ENCODE assay signal across 9 cellular contexts in the genomic region with DNA sequence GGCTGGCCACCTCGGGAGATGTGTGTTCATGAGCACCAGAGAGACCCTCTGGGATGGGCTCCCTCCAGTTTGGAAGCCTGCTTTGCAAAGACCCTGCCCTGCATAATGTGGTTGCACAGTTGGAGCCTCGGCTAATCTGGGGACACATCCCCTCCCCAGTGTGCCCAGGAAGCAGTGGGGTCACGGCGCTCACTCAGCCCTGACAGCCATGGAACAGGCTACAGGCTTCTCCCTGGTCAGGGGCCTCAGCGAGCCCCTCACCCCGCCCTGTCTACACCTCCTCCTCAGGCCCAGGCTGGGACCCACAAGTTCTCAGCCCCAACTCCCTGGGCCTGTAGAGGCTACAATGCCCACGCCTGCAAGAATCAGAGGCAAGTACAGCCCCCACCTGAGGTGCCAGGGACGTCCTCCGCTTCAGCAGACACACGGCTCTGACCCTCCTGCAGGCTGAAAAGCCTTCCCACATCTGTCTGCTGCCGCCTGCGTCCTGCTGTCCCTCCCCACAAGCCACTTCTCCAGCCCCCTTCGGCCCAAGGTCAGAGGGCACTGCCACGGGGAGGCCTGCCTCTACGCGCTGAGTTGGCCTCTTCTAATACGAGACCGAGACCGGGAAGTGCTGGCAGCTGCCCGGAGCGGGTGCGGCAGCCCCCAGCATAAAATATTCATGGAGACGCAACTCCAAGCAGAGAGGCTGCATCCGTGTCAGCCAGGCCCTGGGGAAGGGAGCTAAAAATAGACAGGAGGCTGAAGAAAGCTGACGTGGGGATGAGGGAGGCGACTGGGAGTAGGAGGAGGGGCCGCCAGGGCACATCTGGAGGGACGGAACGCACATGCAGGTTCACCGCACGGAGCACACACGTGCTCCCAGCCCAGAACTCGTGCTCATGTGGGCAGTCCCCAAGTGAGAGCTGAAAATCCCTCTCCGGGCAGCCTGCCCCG. TPM values are rescaled to one million over a fixed set of nuclear protein-coding genes. Genes with fewer than 3 reads are reported as not detected.
DNase-seq lines count a peak whose midpoint lies in the region; ATAC-seq and TF ChIP-seq lines count a peak whose summit lies in the region.
"Had no signal": no experiment of that assay in that cellular context is flagged by ENCODE, and none has a peak within 500 bp of the region (broad histone marks: within the 10 kb centered on the region; RNA-seq: fewer than 3 reads in every experiment).

No MANE protein-coding gene starts in this region.

- ATAC-seq in WTC11 (no peak), psoas muscle (peak; percentile 78 to 96 (median 87)), GM18519 (IDR thresholded peaks at IDR 0.05; ENCODE audit: low FRiP score, unreplicated experiment) (no peak)
- ATAC-seq in activated CD4-positive, CD25-positive, alpha-beta regulatory T cell treated with anti-CD3 and anti-CD28 coated beads, Interleukin-2, amount 50 U/mL, for 24 hours: no peak
- ATAC-seq in natural killer cell treated with Interleukin-12 subunit alpha and Interleukin-12 subunit beta and Interleukin-15 and Interleukin-18, amount 100 ng/mL, for 72 hours: no peak

- H3K27ac Mint-ChIP-seq in WTC11: peak overlapping the region; percentile 83
- no peak overlapping the region for H3K27ac Mint-ChIP-seq in CD4-positive, alpha-beta memory T cell
- H3K27ac Mint-ChIP-seq in natural killer cell treated with Interleukin-12 subunit alpha and Interleukin-12 subunit beta and Interleukin-15 and Interleukin-18, amount 100 ng/mL, for 72 hours: no peak overlapping the region

- H3K27me3 ChIP-seq in cardiac muscle cell (no peaks in the 10 kb centered on the region), psoas muscle (ENCODE audit: insufficient read depth in 3 of 3, low read length in 2 of 3) (no peaks in the 10 kb centered on the region)
- no peaks in the 10 kb centered on the region for H3K27me3 ChIP-seq in CD4-positive, alpha-beta memory T cell (ENCODE audit: insufficient read depth, low read length)

- POLR2A ChIA-PET in WTC11 (lab: Charles Lee): interaction anchor here (0.6 to 0.7 kb wide), 3 partner anchors 30 to 195 kb away, joined by 6 to 7 read pairs (median 7); no protein-coding TSS in a partner anchor
- POLR2A ChIA-PET in CD4-positive, alpha-beta memory T cell (lab: Charles Lee; ENCODE audit: partially characterized antibody): no interaction called here

- H3K4me1 Mint-ChIP-seq in WTC11: peaks cover 24% of the 10 kb centered on the region
- H3K4me1 Mint-ChIP-seq in CD4-positive, alpha-beta memory T cell: no peaks in the 10 kb centered on the region
- peaks cover 0 to 7% of the 10 kb centered on the region in 2 donors for H3K4me1 Mint-ChIP-seq in natural killer cell treated with Interleukin-12 subunit alpha and Interleukin-12 subunit beta and Interleukin-15 and Interleukin-18, amount 100 ng/mL, for 72 hours (ENCODE audit: low read depth in 2 of 2)

- peak; percentile 86 for DNase-seq in DMS 273 treated with DMSO at 0.1 percent for 48 hours (lab: John Stamatoyannopoulos, UW)
- no peak for DNase-seq in WTC11 (ENCODE audit: low spot score)
- peak; percentile 78 to 88 for DNase-seq in cardiac muscle cell (ENCODE audit: low read depth in 1 of 2, low spot score in 1 of 2)
- peak; percentile 60 to 86 for DNase-seq in psoas muscle
- DNase-seq in CD4-positive, alpha-beta memory T cell: no peak
- no peak for DNase-seq in natural killer cell treated with Interleukin-12 subunit alpha and Interleukin-12 subunit beta and Interleukin-15 and Interleukin-18, amount 100 ng/mL, for 72 hours (ENCODE audit: low spot score)
- DNase-seq: activated T-cell treated with anti-CD3 and anti-CD28 coated beads for 4 hours had no signal

- peaks cover 34% of the 10 kb centered on the region for H3K4me1 ChIP-seq in cardiac muscle cell (ENCODE audit: low read depth)
- peaks cover 11% of the 10 kb centered on the region for H3K4me1 ChIP-seq in psoas muscle
- H3K4me1 ChIP-seq in CD4-positive, alpha-beta memory T cell (ENCODE audit: insufficient read depth, low read length): no peaks in the 10 kb centered on the region

- H3K27ac ChIP-seq in cardiac muscle cell (peak overlapping the region; percentile 96), psoas muscle (peak overlapping the region; percentile 55)
- H3K27ac ChIP-seq in CD4-positive, alpha-beta memory T cell (ENCODE audit: low read depth, low read length): no peak overlapping the region

- CTCF ChIA-PET in WTC11 (lab: Charles Lee): interaction anchor here (0.7 to 3.1 kb wide), 8 partner anchors 29 to 242 kb away, joined by 3 to 14 read pairs (median 3); no protein-coding TSS in a partner anchor
- CTCF ChIA-PET in CD4-positive, alpha-beta memory T cell (lab: Charles Lee; ENCODE audit: partially characterized antibody): interaction anchor here (0.7 kb wide), 1 partner anchor 51 kb away, joined by 5 read pairs; no protein-coding TSS in a partner anchor

- TF ChIP-seq CTCF in WTC11 (IDR thresholded peaks at IDR 0.05) (no peak), cardiac muscle cell (IDR thresholded peaks at IDR 0.05; ENCODE audit: low read depth, low read length) (no peak), psoas muscle (IDR thresholded peaks at IDR 0.05) (no peak)

- H3K27me3 Mint-ChIP-seq in WTC11 (ENCODE audit: low read depth): no peaks in the 10 kb centered on the region
- no peaks in the 10 kb centered on the region for H3K27me3 Mint-ChIP-seq in CD4-positive, alpha-beta memory T cell
- no peaks in the 10 kb centered on the region for H3K27me3 Mint-ChIP-seq in natural killer cell treated with Interleukin-12 subunit alpha and Interleukin-12 subunit beta and Interleukin-15 and Interleukin-18, amount 100 ng/mL, for 72 hours

- no peak overlapping the region for H3K4me3 Mint-ChIP-seq in WTC11
- no peak overlapping the region for H3K4me3 Mint-ChIP-seq in CD4-positive, alpha-beta memory T cell
- no peak overlapping the region for H3K4me3 Mint-ChIP-seq in natural killer cell treated with Interleukin-12 subunit alpha and Interleukin-12 subunit beta and Interleukin-15 and Interleukin-18, amount 100 ng/mL, for 72 hours

- no peaks in the 10 kb centered on the region for H3K9me3 ChIP-seq in cardiac muscle cell (ENCODE audit: low read depth)
- H3K9me3 ChIP-seq in psoas muscle: no peaks in the 10 kb centered on the region
- no peaks in the 10 kb centered on the region for H3K9me3 ChIP-seq in CD4-positive, alpha-beta memory T cell (ENCODE audit: control insufficient read depth in 1 of 2, low read length in 2 of 2)

- 31 to 33% (median 33%) methylated on average over 35 of the region's 35 CpGs for WGBS in psoas muscle, 3 donors

- no peaks in the 10 kb centered on the region for H3K9me3 Mint-ChIP-seq in WTC11
- H3K9me3 Mint-ChIP-seq in CD4-positive, alpha-beta memory T cell: no peaks in the 10 kb centered on the region
- no peaks in the 10 kb centered on the region for H3K9me3 Mint-ChIP-seq in natural killer cell treated with Interleukin-12 subunit alpha and Interleukin-12 subunit beta and Interleukin-15 and Interleukin-18, amount 100 ng/mL, for 72 hours

- H3K36me3 ChIP-seq in cardiac muscle cell (no peaks in the 10 kb centered on the region), psoas muscle (ENCODE audit: insufficient read depth in 1 of 2, low read depth in 1 of 2) (no peaks in the 10 kb centered on the region)
- H3K36me3 ChIP-seq in CD4-positive, alpha-beta memory T cell (ENCODE audit: insufficient read depth, low read length): no peaks in the 10 kb centered on the region

- H3K4me3 ChIP-seq in cardiac muscle cell (no peak overlapping the region), psoas muscle (peak overlapping the region; percentile 22)
- no peak overlapping the region for H3K4me3 ChIP-seq in CD4-positive, alpha-beta memory T cell (ENCODE audit: low read length in 2 of 2)

- H3K36me3 Mint-ChIP-seq in WTC11: no peaks in the 10 kb centered on the region
- peaks cover 0 to 7% of the 10 kb centered on the region in 2 donors for H3K36me3 Mint-ChIP-seq in CD4-positive, alpha-beta memory T cell
- no peaks in the 10 kb centered on the region for H3K36me3 Mint-ChIP-seq in natural killer cell treated with Interleukin-12 subunit alpha and Interleukin-12 subunit beta and Interleukin-15 and Interleukin-18, amount 100 ng/mL, for 72 hours

- intact Hi-C loops in psoas muscle (cut with DNase I): no loop called here
- intact Hi-C loops in CD4-positive, alpha-beta memory T cell (cut with micrococcal nuclease): no loop called here

TF ChIP-seq in WTC11, 78 proteins besides CTCF, POLR2A, EP300 and RAD21:
- 0 out of 2 replicates have a peak, but pooled peaks have one; percentile 37 for TF ChIP-seq ZNF263 (CRISPR knock-in tag; IDR thresholded peaks at IDR 0.05; ENCODE audit: low read depth)
- TF ChIP-seq CREB1 (CRISPR knock-in tag; IDR thresholded peaks at IDR 0.05): no peak

RNA-seq across cellular contexts. Expression of a gene that starts 15.2 kb away (rescaled TPM):
- total RNA-seq in WTC11 (2021) (13.4 to 14.8 TPM (median 14.6 TPM) in 3 replicates), cardiac muscle cell (22.7 and 32.7 TPM in 2 replicates), psoas muscle (1 to 10 TPM; 2.2 to 3.5 (median 2.9) TPM)
- polyA plus RNA-seq in cardiac muscle cell (21.0 and 30.3 TPM in 2 replicates), psoas muscle (1 to 10 TPM in 1 of 3 donors, under 1 TPM in 2; 0.49 to 1.6 (median 0.75) TPM)
- total RNA-seq in CD4-positive, alpha-beta memory T cell: under 1 TPM; 0.32 to 0.33 TPM
- not detected for polyA plus RNA-seq in CD4-positive, alpha-beta memory T cell
- total RNA-seq in natural killer cell treated with Interleukin-12 subunit alpha and Interleukin-12 subunit beta and Interleukin-15 and Interleukin-18, amount 100 ng/mL, for 72 hours: 1 to 10 TPM; 4.6 to 5.6 TPM

RNA-seq across cellular contexts. Expression of a gene that starts 32.1 kb away (rescaled TPM):
- total RNA-seq in WTC11 (2021) (74.7 to 78.7 TPM (median 78.3 TPM) in 3 replicates), cardiac muscle cell (not detected in 2 replicates), psoas muscle (not detected)
- polyA plus RNA-seq in cardiac muscle cell (not detected in 2 replicates), psoas muscle (not detected)
- not detected for total RNA-seq in CD4-positive, alpha-beta memory T cell
- not detected for polyA plus RNA-seq in CD4-positive, alpha-beta memory T cell
- total RNA-seq in natural killer cell treated with Interleukin-12 subunit alpha and Interleukin-12 subunit beta and Interleukin-15 and Interleukin-18, amount 100 ng/mL, for 72 hours: not detected

RNA-seq across cellular contexts. Expression of a gene that starts 40.3 kb away (rescaled TPM):
- total RNA-seq in WTC11 (2021) (105 to 113 TPM (median 107 TPM) in 3 replicates), cardiac muscle cell (45.4 and 72.2 TPM in 2 replicates), psoas muscle (100 to 1,000 TPM in 1 of 4 donors, 10 to 100 TPM in 3; 57.3 to 215 (median 68.3) TPM)
- polyA plus RNA-seq in cardiac muscle cell (40.6 and 54.3 TPM in 2 replicates), psoas muscle (100 to 1,000 TPM in 1 of 3 donors, 10 to 100 TPM in 2; 39.2 to 101 (median 47.2) TPM)
- 10 to 100 TPM; 19.6 to 23.1 TPM for total RNA-seq in CD4-positive, alpha-beta memory T cell
- 10 to 100 TPM; 16.1 to 21.3 TPM for polyA plus RNA-seq in CD4-positive, alpha-beta memory T cell
- total RNA-seq in natural killer cell treated with Interleukin-12 subunit alpha and Interleukin-12 subunit beta and Interleukin-15 and Interleukin-18, amount 100 ng/mL, for 72 hours: 10 to 100 TPM; 44.1 to 71.4 TPM

Comparison
In these comparisons a context has a peak if more than half of its experiments do, and no peak if none do; other contexts are left out.
1. DNase-seq: peak in DMS 273 treated with DMSO at 0.1 percent for 48 hours (single experiment), cardiac muscle cell (2 of 2) and psoas muscle (2 of 2); none in WTC11 (single experiment), CD4-positive, alpha-beta memory T cell (0 of 5) and natural killer cell treated with Interleukin-12 subunit alpha and Interleukin-12 subunit beta and Interleukin-15 and Interleukin-18, amount 100 ng/mL, for 72 hours (single experiment).
2. ATAC-seq: peak in psoas muscle (4 of 4); none in WTC11 (single experiment), activated CD4-positive, CD25-positive, alpha-beta regulatory T cell treated with anti-CD3 and anti-CD28 coated beads, Interleukin-2, amount 50 U/mL, for 24 hours (0 of 2), GM18519 (single experiment) and natural killer cell treated with Interleukin-12 subunit alpha and Interleukin-12 subunit beta and Interleukin-15 and Interleukin-18, amount 100 ng/mL, for 72 hours (0 of 2).
3. RNA of a gene that starts 32.1 kb away (total RNA-seq): 74.7 to 78.7 TPM in WTC11; not detected in cardiac muscle cell, not detected in psoas muscle, not detected in CD4-positive, alpha-beta memory T cell and not detected in natural killer cell treated with Interleukin-12 subunit alpha and Interleukin-12 subunit beta and Interleukin-15 and Interleukin-18, amount 100 ng/mL, for 72 hours; every median in the first group is over 10 times any median in the second.